ENCODE assay signal across 37 cellular contexts in genomic region chr19:44019498-44019897, GRCh38. TPM values are rescaled to one million over a fixed set of nuclear protein-coding genes. Genes with fewer than 3 reads are reported as not detected.
"Had no signal": no experiment of that assay in that cellular context is flagged by ENCODE, and none has a peak within 500 bp of the region (broad histone marks: within the 10 kb centered on the region; RNA-seq: fewer than 3 reads in every experiment).

No MANE protein-coding gene starts in this region.

- DNase-seq: activated B cell treated with CpG ODN at 0.5 μM for 24 hours; activated CD4-positive, alpha-beta memory T cell treated with anti-CD3 and anti-CD28 coated beads for 36 hours; activated CD4-positive, alpha-beta T cell treated with anti-CD3 and anti-CD28 coated beads for 4 hours; activated CD4-positive, alpha-beta T cell treated with anti-CD3 and anti-CD28 coated beads, Interleukin-2, amount 10 ng/mL, durations not matched to agents 24 days and 14 days; activated CD4-positive, alpha-beta T cell treated with anti-CD3 and anti-CD28 coated beads, Interleukin-2, amount 50 U/mL, for 1 hour; activated CD4-positive, alpha-beta T cell treated with anti-CD3 and anti-CD28 coated beads, Interleukin-2, amount 50 U/mL, for 4 hours; activated CD4-positive, CD25-positive, alpha-beta regulatory T cell treated with anti-CD3 and anti-CD28 coated beads, Interleukin-2, amount 50 U/mL, for 72 hours; activated CD8-positive, alpha-beta memory T cell treated with anti-CD3 and anti-CD28 coated beads, Interleukin-2, amount 50 U/mL, for 4 hours; activated CD8-positive, alpha-beta T cell treated with anti-CD3 and anti-CD28 coated beads for 36 hours; activated effector memory CD4-positive, alpha-beta T cell treated with Interleukin-2 at 50 U/mL for 16 hours; activated gamma-delta T cell; activated naive CD4-positive, alpha-beta T cell treated with anti-CD3 and anti-CD28 coated beads, Interleukin-2, amount 10 ng/mL, durations not matched to agents 7 days and 5 days; activated naive CD4-positive, alpha-beta T cell treated with Interleukin-2 at 50 U/mL for 16 hours; activated naive CD8-positive, alpha-beta T cell treated with anti-CD3 and anti-CD28 coated beads, Interleukin-2, amount 10 ng/mL, durations not matched to agents 7 days and 5 days; activated naive CD8-positive, alpha-beta T cell treated with anti-CD3 and anti-CD28 coated beads, Interleukin-2, amount 50 U/mL, for 24 hours; activated T-cell treated with anti-CD3 and anti-CD28 coated beads for 4 hours; activated T-cell treated with anti-CD3 and anti-CD28 coated beads, Interleukin-2, amount 50 U/mL, for 1 hour; activated T-cell treated with anti-CD3 and anti-CD28 coated beads, Interleukin-2, amount 50 U/mL, for 4 hours; amygdala; anterior cingulate cortex; caudate nucleus; cerebellar nuclear complex; T-helper 1 cell; T-helper 2 cell; T-helper 9 cell had no signal

- H3K27ac ChIP-seq: ascending aorta, cardiac muscle cell, VCaP had no signal

- H3K4me3 Mint-ChIP-seq: activated B cell treated with CpG ODN at 0.5 μM for 24 hours; activated CD4-positive, alpha-beta memory T cell treated with anti-CD3 and anti-CD28 coated beads for 36 hours; activated CD4-positive, alpha-beta T cell treated with anti-CD3 and anti-CD28 coated beads, Interleukin-2, amount 10 ng/mL, durations not matched to agents 24 days and 14 days; activated CD8-positive, alpha-beta T cell treated with anti-CD3 and anti-CD28 coated beads for 36 hours; activated naive CD4-positive, alpha-beta T cell treated with anti-CD3 and anti-CD28 coated beads, Interleukin-2, amount 10 ng/mL, durations not matched to agents 7 days and 5 days; activated naive CD4-positive, alpha-beta T cell treated with anti-CD3 and anti-CD28 coated beads, Interleukin-2, amount 50 U/mL, for 24 hours; activated naive CD8-positive, alpha-beta T cell; activated naive CD8-positive, alpha-beta T cell treated with anti-CD3 and anti-CD28 coated beads, Interleukin-2, amount 10 ng/mL, durations not matched to agents 7 days and 5 days; activated naive CD8-positive, alpha-beta T cell treated with anti-CD3 and anti-CD28 coated beads, Interleukin-2, amount 50 U/mL, for 24 hours; activated T-cell treated with anti-CD3 and anti-CD28 coated beads, Interleukin-2, amount 50 U/mL, for 4 hours; brain; central memory CD8-positive, alpha-beta T cell; T-helper 1 cell treated with Interleukin-12 subunit alpha and Interleukin-12 subunit beta and Interleukin-4 antibody, amounts not matched to agents 30 μg/mL and 1 μg/mL, for 36 hours; T-helper 2 cell treated with Interferon-gamma antibody and Interleukin-4, amounts not matched to agents 5 μg/mL and 100 μg/mL, for 36 hours had no signal

- H3K27me3 Mint-ChIP-seq: activated CD4-positive, alpha-beta T cell treated with anti-CD3 and anti-CD28 coated beads, Interleukin-2, amount 10 ng/mL, durations not matched to agents 24 days and 14 days; activated naive CD4-positive, alpha-beta T cell treated with anti-CD3 and anti-CD28 coated beads, Interleukin-2, amount 10 ng/mL, durations not matched to agents 7 days and 5 days had no signal

- H3K36me3 ChIP-seq: ascending aorta, cardiac muscle cell had no signal

- H3K27me3 ChIP-seq: ascending aorta, cardiac muscle cell had no signal

- H3K27ac Mint-ChIP-seq: activated B cell treated with CpG ODN at 0.5 μM for 24 hours; activated CD4-positive, alpha-beta memory T cell treated with anti-CD3 and anti-CD28 coated beads for 36 hours; activated CD4-positive, alpha-beta T cell treated with anti-CD3 and anti-CD28 coated beads, Interleukin-2, amount 10 ng/mL, durations not matched to agents 24 days and 14 days; activated CD8-positive, alpha-beta T cell treated with anti-CD3 and anti-CD28 coated beads for 36 hours; activated naive CD4-positive, alpha-beta T cell treated with anti-CD3 and anti-CD28 coated beads, Interleukin-2, amount 10 ng/mL, durations not matched to agents 7 days and 5 days; activated naive CD4-positive, alpha-beta T cell treated with anti-CD3 and anti-CD28 coated beads, Interleukin-2, amount 50 U/mL, for 24 hours; activated naive CD8-positive, alpha-beta T cell; activated naive CD8-positive, alpha-beta T cell treated with anti-CD3 and anti-CD28 coated beads, Interleukin-2, amount 10 ng/mL, durations not matched to agents 7 days and 5 days; activated naive CD8-positive, alpha-beta T cell treated with anti-CD3 and anti-CD28 coated beads, Interleukin-2, amount 50 U/mL, for 24 hours; activated T-helper 2 cell treated with anti-CD3 and anti-CD28 coated beads, Interferon-gamma antibody, Interleukin-2, Interleukin-4, amounts not matched to agents 10 μg/mL and 5 μg/mL and 100 μg/mL, durations not matched to agents 14 hours and 24 hours and 36 hours; brain; T-helper 1 cell treated with Interleukin-12 subunit alpha and Interleukin-12 subunit beta and Interleukin-4 antibody, amounts not matched to agents 30 μg/mL and 1 μg/mL, for 36 hours; T-helper 2 cell treated with Interferon-gamma antibody and Interleukin-4, amounts not matched to agents 5 μg/mL and 100 μg/mL, for 36 hours had no signal

- H3K4me1 Mint-ChIP-seq: activated B cell treated with CpG ODN at 0.5 μM for 24 hours; activated CD4-positive, alpha-beta T cell treated with anti-CD3 and anti-CD28 coated beads, Interleukin-2, amount 10 ng/mL, durations not matched to agents 24 days and 14 days; activated naive CD8-positive, alpha-beta T cell treated with anti-CD3 and anti-CD28 coated beads, Interleukin-2, amount 10 ng/mL, durations not matched to agents 7 days and 5 days; activated naive CD8-positive, alpha-beta T cell treated with anti-CD3 and anti-CD28 coated beads, Interleukin-2, amount 50 U/mL, for 24 hours had no signal

- H3K4me1 ChIP-seq: ascending aorta had no signal

- H3K36me3 Mint-ChIP-seq: activated naive CD4-positive, alpha-beta T cell treated with anti-CD3 and anti-CD28 coated beads, Interleukin-2, amount 10 ng/mL, durations not matched to agents 7 days and 5 days; brain had no signal

- ATAC-seq: activated CD8-positive, alpha-beta T cell treated with anti-CD3 and anti-CD28 coated beads for 36 hours; activated naive CD8-positive, alpha-beta T cell treated with anti-CD3 and anti-CD28 coated beads, Interleukin-2, amount 50 U/mL, for 24 hours; activated T-cell treated with anti-CD3 and anti-CD28 coated beads, Interleukin-2, amount 50 U/mL, for 4 hours had no signal

- FAIRE-seq: bronchial epithelial cell, TTC549 had no signal

- H3K4me3 ChIP-seq: ascending aorta, cardiac muscle cell had no signal

RNA-seq across cellular contexts. Expression of gene ZNF223, which starts 32.3 kb away (rescaled TPM):
- total RNA-seq: activated CD4-positive, alpha-beta T cell treated with anti-CD3 and anti-CD28 coated beads, Interleukin-2, amount 10 ng/mL, durations not matched to agents 24 days and 14 days; activated T-helper 2 cell treated with anti-CD3 and anti-CD28 coated beads, Interferon-gamma antibody, Interleukin-2, Interleukin-4, amounts not matched to agents 10 μg/mL and 5 μg/mL and 100 μg/mL, durations not matched to agents 14 hours and 24 hours and 36 hours; ascending aorta had no signal

RNA-seq across cellular contexts. Expression of gene ZNF155, which starts 35.5 kb away (rescaled TPM):
- total RNA-seq: ascending aorta had no signal
